In the genomic region with DNA sequence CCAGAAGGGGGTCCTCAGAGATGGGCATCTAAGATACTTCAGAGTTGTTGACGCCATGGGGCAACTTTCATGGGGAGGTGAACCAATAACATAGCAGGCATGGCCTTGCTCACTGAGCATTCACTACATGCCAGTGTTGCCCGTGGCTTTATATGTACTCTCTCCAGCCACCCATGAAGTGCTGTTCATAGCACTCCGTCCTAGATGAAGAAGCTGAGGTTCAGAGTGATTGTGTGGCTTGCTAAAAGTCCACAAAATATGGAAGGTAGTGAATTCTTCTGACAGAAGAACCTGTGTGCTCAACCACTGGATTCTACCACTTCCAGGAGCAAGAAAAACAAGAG, we compare ENCODE assay signal across 8 cellular contexts. TPM values are rescaled to one million over a fixed set of nuclear protein-coding genes. Genes with fewer than 3 reads are reported as not detected.
DNase-seq lines count a peak whose midpoint lies in the region; ATAC-seq lines count a peak whose summit lies in the region.

No MANE protein-coding gene starts in this region.

- POLR2A ChIA-PET in activated CD4-positive, alpha-beta T cell treated with anti-CD3 and anti-CD28 coated beads for 36 hours (lab: Charles Lee), result interaction anchor here (1.3 kb wide), 1 partner anchor 10 kb away, joined by 5 read pairs; the partner anchor contains the start of gene SEMA4B

- CTCF ChIA-PET in activated CD4-positive, alpha-beta T cell treated with anti-CD3 and anti-CD28 coated beads for 36 hours (lab: Charles Lee), result interaction anchor here (0.7 to 1.4 kb wide), 3 partner anchors 10 to 187 kb away, joined by 3 to 4 read pairs (median 3); no protein-coding TSS in a partner anchor

- DNase-seq in activated CD4-positive, alpha-beta T cell treated with anti-CD3 and anti-CD28 coated beads, Interleukin-2, amount 10 ng/mL, durations not matched to agents 24 days and 14 days, result no peak
- no peak for DNase-seq in activated CD4-positive, alpha-beta T cell treated with anti-CD3 and anti-CD28 coated beads for 36 hours
- DNase-seq in epithelial cell of prostate (ENCODE audit: low read depth, low spot score), result no peak
- DNase-seq in substantia nigra (lab: John Stamatoyannopoulos, UW), result no peak
- no peak for DNase-seq in mucosa of gallbladder (ENCODE audit: low spot score)
- DNase-seq in activated T-cell treated with anti-CD3 and anti-CD28 coated beads for 4 hours, result no peak
- no peak for DNase-seq in NCI-H1436 (lab: John Stamatoyannopoulos, UW)

- no peaks in the 10 kb centered on the region for H3K9me3 Mint-ChIP-seq in activated CD4-positive, alpha-beta T cell treated with anti-CD3 and anti-CD28 coated beads, Interleukin-2, amount 10 ng/mL, durations not matched to agents 24 days and 14 days
- no peaks in the 10 kb centered on the region for H3K9me3 Mint-ChIP-seq in activated CD4-positive, alpha-beta T cell treated with anti-CD3 and anti-CD28 coated beads for 36 hours (ENCODE audit: low read depth)

- H3K4me1 Mint-ChIP-seq in activated CD4-positive, alpha-beta T cell treated with anti-CD3 and anti-CD28 coated beads, Interleukin-2, amount 10 ng/mL, durations not matched to agents 24 days and 14 days, result peaks cover 39% of the 10 kb centered on the region
- H3K4me1 Mint-ChIP-seq in activated CD4-positive, alpha-beta T cell treated with anti-CD3 and anti-CD28 coated beads for 36 hours, result peaks cover 30% of the 10 kb centered on the region

- intact Hi-C loops in activated CD4-positive, alpha-beta T cell treated with anti-CD3 and anti-CD28 coated beads, Interleukin-2, amount 10 ng/mL, durations not matched to agents 24 days and 14 days (cut with micrococcal nuclease), result no loop called here
- intact Hi-C loops in activated CD4-positive, alpha-beta T cell treated with anti-CD3 and anti-CD28 coated beads for 36 hours (cut with DNase I, micrococcal nuclease), result no loop called here

- peaks cover 9% of the 10 kb centered on the region for H3K36me3 Mint-ChIP-seq in activated CD4-positive, alpha-beta T cell treated with anti-CD3 and anti-CD28 coated beads, Interleukin-2, amount 10 ng/mL, durations not matched to agents 24 days and 14 days (ENCODE audit: low read depth)
- H3K36me3 Mint-ChIP-seq in activated CD4-positive, alpha-beta T cell treated with anti-CD3 and anti-CD28 coated beads for 36 hours (ENCODE audit: low read depth), result no peaks in the 10 kb centered on the region

- H3K27ac ChIP-seq in epithelial cell of prostate, result peak overlapping the region; percentile 87
- peak overlapping the region; percentile 91 for H3K27ac ChIP-seq in substantia nigra (ENCODE audit: low read depth, low read length, poor library complexity, severe bottlenecking)

- no peak for ATAC-seq in activated CD4-positive, alpha-beta T cell treated with anti-CD3 and anti-CD28 coated beads for 36 hours
- ATAC-seq in HG03432 (IDR thresholded peaks at IDR 0.05; ENCODE audit: unreplicated experiment), result peak; percentile 26

- H3K27me3 Mint-ChIP-seq in activated CD4-positive, alpha-beta T cell treated with anti-CD3 and anti-CD28 coated beads, Interleukin-2, amount 10 ng/mL, durations not matched to agents 24 days and 14 days, result no peaks in the 10 kb centered on the region
- H3K27me3 Mint-ChIP-seq in activated CD4-positive, alpha-beta T cell treated with anti-CD3 and anti-CD28 coated beads for 36 hours, result no peaks in the 10 kb centered on the region

- peak overlapping the region; percentile 58 for H3K27ac Mint-ChIP-seq in activated CD4-positive, alpha-beta T cell treated with anti-CD3 and anti-CD28 coated beads, Interleukin-2, amount 10 ng/mL, durations not matched to agents 24 days and 14 days
- no peak overlapping the region for H3K27ac Mint-ChIP-seq in activated CD4-positive, alpha-beta T cell treated with anti-CD3 and anti-CD28 coated beads for 36 hours

- H3K4me3 Mint-ChIP-seq in activated CD4-positive, alpha-beta T cell treated with anti-CD3 and anti-CD28 coated beads, Interleukin-2, amount 10 ng/mL, durations not matched to agents 24 days and 14 days, result peak overlapping the region; percentile 76
- H3K4me3 Mint-ChIP-seq in activated CD4-positive, alpha-beta T cell treated with anti-CD3 and anti-CD28 coated beads for 36 hours, result no peak overlapping the region

RNA-seq across cellular contexts. Expression of gene SEMA4B, which starts 9.8 kb away (rescaled TPM):
- total RNA-seq in activated CD4-positive, alpha-beta T cell treated with anti-CD3 and anti-CD28 coated beads, Interleukin-2, amount 10 ng/mL, durations not matched to agents 24 days and 14 days, result 17.5 and 18.9 TPM in 2 replicates
- total RNA-seq in activated CD4-positive, alpha-beta T cell treated with anti-CD3 and anti-CD28 coated beads for 36 hours, result 10 to 100 TPM; 12.5 to 15.8 TPM
- 79.7 TPM for total RNA-seq in mucosa of gallbladder

RNA-seq across cellular contexts. Expression of gene CIB1, which starts 42.4 kb away (rescaled TPM):
- total RNA-seq in activated CD4-positive, alpha-beta T cell treated with anti-CD3 and anti-CD28 coated beads, Interleukin-2, amount 10 ng/mL, durations not matched to agents 24 days and 14 days, result 149 and 156 TPM in 2 replicates
- 100 to 1,000 TPM; 135 to 140 TPM for total RNA-seq in activated CD4-positive, alpha-beta T cell treated with anti-CD3 and anti-CD28 coated beads for 36 hours
- total RNA-seq in mucosa of gallbladder, result 106 TPM

RNA-seq across cellular contexts. Expression of gene GDPGP1, which starts 42.7 kb away (rescaled TPM):
- 9.9 and 11.9 TPM in 2 replicates for total RNA-seq in activated CD4-positive, alpha-beta T cell treated with anti-CD3 and anti-CD28 coated beads, Interleukin-2, amount 10 ng/mL, durations not matched to agents 24 days and 14 days
- total RNA-seq in activated CD4-positive, alpha-beta T cell treated with anti-CD3 and anti-CD28 coated beads for 36 hours, result 1 to 10 TPM; 5.6 to 6.6 TPM
- 12.6 TPM for total RNA-seq in mucosa of gallbladder

RNA-seq across cellular contexts. Expression of gene TTLL13, which starts 58.0 kb away (rescaled TPM):
- 0.44 and 1.4 TPM in 2 replicates for total RNA-seq in activated CD4-positive, alpha-beta T cell treated with anti-CD3 and anti-CD28 coated beads, Interleukin-2, amount 10 ng/mL, durations not matched to agents 24 days and 14 days
- under 1 TPM; 0.39 to 0.46 TPM for total RNA-seq in activated CD4-positive, alpha-beta T cell treated with anti-CD3 and anti-CD28 coated beads for 36 hours
- total RNA-seq in mucosa of gallbladder, result 0.32 TPM
